ENCODE assay signal across 8 cellular contexts in the genomic region with DNA sequence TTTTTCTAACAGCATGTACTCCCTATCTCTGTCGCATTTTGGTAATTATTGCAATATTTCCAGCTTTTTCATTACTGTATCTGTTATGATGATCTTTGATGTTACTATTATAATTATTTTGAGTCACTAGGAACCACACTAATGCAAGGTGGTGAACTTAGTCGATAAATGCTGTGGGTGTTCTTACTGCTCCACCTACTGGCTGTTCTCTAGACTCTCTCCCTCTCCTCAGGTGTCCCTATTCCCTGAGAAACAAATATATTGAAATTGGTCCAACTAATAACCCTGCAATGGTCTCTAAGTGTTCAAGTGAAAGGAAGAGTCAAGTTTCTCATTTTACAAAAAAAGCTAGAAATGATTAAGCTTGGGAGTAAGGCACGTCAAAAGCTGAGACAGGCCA. TPM values are rescaled to one million over a fixed set of nuclear protein-coding genes. Genes with fewer than 3 reads are reported as not detected.
DNase-seq lines count a peak whose midpoint lies in the region; ATAC-seq and TF ChIP-seq lines count a peak whose summit lies in the region.

No MANE protein-coding gene starts in this region.

- ATAC-seq in natural killer cell (peak in 2 of 3 donors; percentile 44 to 49), HG03442 (IDR thresholded peaks at IDR 0.05; ENCODE audit: unreplicated experiment) (peak; percentile 67), GM18505 (IDR thresholded peaks at IDR 0.05; ENCODE audit: unreplicated experiment) (no peak)
- ATAC-seq in natural killer cell treated with Interleukin-12 subunit alpha and Interleukin-12 subunit beta and Interleukin-15 and Interleukin-18, amount 100 ng/mL, for 72 hours: no peak

- H3K27me3 Mint-ChIP-seq in natural killer cell (ENCODE audit: low read depth in 2 of 2) (no peaks in the 10 kb centered on the region), brain (no peaks in the 10 kb centered on the region), osteocyte (ENCODE audit: unreplicated experiment) (no peaks in the 10 kb centered on the region)
- no peaks in the 10 kb centered on the region for H3K27me3 Mint-ChIP-seq in natural killer cell treated with Interleukin-12 subunit alpha and Interleukin-12 subunit beta and Interleukin-15 and Interleukin-18, amount 100 ng/mL, for 72 hours

- no peak overlapping the region for H3K4me3 Mint-ChIP-seq in natural killer cell
- no peak overlapping the region for H3K4me3 Mint-ChIP-seq in natural killer cell treated with Interleukin-12 subunit alpha and Interleukin-12 subunit beta and Interleukin-15 and Interleukin-18, amount 100 ng/mL, for 72 hours
- H3K4me3 Mint-ChIP-seq in brain: peak overlapping the region in 1 of 5 experiments; percentile 5
- H3K4me3 Mint-ChIP-seq in osteocyte (ENCODE audit: unreplicated experiment): no peak overlapping the region

- H3K36me3 Mint-ChIP-seq in natural killer cell (peaks cover 17% of the 10 kb centered on the region), brain (peaks cover 62% of the 10 kb centered on the region), osteocyte (ENCODE audit: unreplicated experiment) (peaks cover 44% of the 10 kb centered on the region)
- peaks cover 28% of the 10 kb centered on the region for H3K36me3 Mint-ChIP-seq in natural killer cell treated with Interleukin-12 subunit alpha and Interleukin-12 subunit beta and Interleukin-15 and Interleukin-18, amount 100 ng/mL, for 72 hours

- DNase-seq in natural killer cell (no peak), osteocyte (ENCODE audit: extremely low spot score, unreplicated experiment) (no peak), GM20000 (ENCODE audit: low spot score) (no peak), C1 segment of cervical spinal cord (lab: John Stamatoyannopoulos, UW) (no peak)
- no peak for DNase-seq in natural killer cell treated with Interleukin-12 subunit alpha and Interleukin-12 subunit beta and Interleukin-15 and Interleukin-18, amount 100 ng/mL, for 72 hours (ENCODE audit: low spot score)

- H3K27ac Mint-ChIP-seq in natural killer cell (peak overlapping the region in 1 of 2 donors; percentile 69), brain (no peak overlapping the region), osteocyte (ENCODE audit: unreplicated experiment) (no peak overlapping the region)
- H3K27ac Mint-ChIP-seq in natural killer cell treated with Interleukin-12 subunit alpha and Interleukin-12 subunit beta and Interleukin-15 and Interleukin-18, amount 100 ng/mL, for 72 hours: peak overlapping the region in 1 of 2 donors; percentile 23

- H3K4me1 Mint-ChIP-seq in natural killer cell (peaks cover 6 to 15% of the 10 kb centered on the region in 2 donors), brain (peaks cover 22% of the 10 kb centered on the region), osteocyte (ENCODE audit: unreplicated experiment) (peaks cover 10% of the 10 kb centered on the region)
- H3K4me1 Mint-ChIP-seq in natural killer cell treated with Interleukin-12 subunit alpha and Interleukin-12 subunit beta and Interleukin-15 and Interleukin-18, amount 100 ng/mL, for 72 hours (ENCODE audit: low read depth in 2 of 2): peaks cover 9 to 11% of the 10 kb centered on the region in 2 donors

- TF ChIP-seq CTCF in natural killer cell (IDR thresholded peaks at IDR 0.05) (peak; percentile 27), brain (conservative IDR thresholded peaks at IDR 0.05) (peak; percentile 45 to 55), osteocyte (IDR thresholded peaks at IDR 0.05) (peak; percentile 51), GM20000 (IDR thresholded peaks at IDR 0.05; ENCODE audit: extremely low read depth, missing control alignments) (no peak)

- TF ChIP-seq POLR2A in GM18505 (IDR thresholded peaks at IDR 0.05; ENCODE audit: borderline replicate concordance, extremely low read depth, insufficient read depth, insufficient read length): no peak

- H3K9me3 Mint-ChIP-seq in natural killer cell (no peaks in the 10 kb centered on the region), brain (no peaks in the 10 kb centered on the region), osteocyte (ENCODE audit: unreplicated experiment) (no peaks in the 10 kb centered on the region)
- H3K9me3 Mint-ChIP-seq in natural killer cell treated with Interleukin-12 subunit alpha and Interleukin-12 subunit beta and Interleukin-15 and Interleukin-18, amount 100 ng/mL, for 72 hours: no peaks in the 10 kb centered on the region

- intact Hi-C loops in natural killer cell (cut with micrococcal nuclease): no loop called here

RNA-seq across cellular contexts. Expression of a gene that starts 10.5 kb away (rescaled TPM):
- total RNA-seq in natural killer cell: 10 to 100 TPM; 22.7 to 41.9 (median 22.8) TPM
- 10 to 100 TPM; 25.0 to 27.2 TPM for total RNA-seq in natural killer cell treated with Interleukin-12 subunit alpha and Interleukin-12 subunit beta and Interleukin-15 and Interleukin-18, amount 100 ng/mL, for 72 hours
- 5.8 TPM for polyA plus RNA-seq in brain (ENCODE audit: insufficient read depth, low read depth, low replicate concordance)
- 21.6 and 21.7 TPM in 2 replicates for total RNA-seq in osteocyte

Comparison
In these comparisons a context has a peak if more than half of its experiments do, and no peak if none do; other contexts are left out.
1. ATAC-seq: peak in natural killer cell (2 of 3) and HG03442 (single experiment); none in natural killer cell treated with Interleukin-12 subunit alpha and Interleukin-12 subunit beta and Interleukin-15 and Interleukin-18, amount 100 ng/mL, for 72 hours (0 of 2) and GM18505 (single experiment).